9 cellular contexts compared by ENCODE assay signal in the genomic region with DNA sequence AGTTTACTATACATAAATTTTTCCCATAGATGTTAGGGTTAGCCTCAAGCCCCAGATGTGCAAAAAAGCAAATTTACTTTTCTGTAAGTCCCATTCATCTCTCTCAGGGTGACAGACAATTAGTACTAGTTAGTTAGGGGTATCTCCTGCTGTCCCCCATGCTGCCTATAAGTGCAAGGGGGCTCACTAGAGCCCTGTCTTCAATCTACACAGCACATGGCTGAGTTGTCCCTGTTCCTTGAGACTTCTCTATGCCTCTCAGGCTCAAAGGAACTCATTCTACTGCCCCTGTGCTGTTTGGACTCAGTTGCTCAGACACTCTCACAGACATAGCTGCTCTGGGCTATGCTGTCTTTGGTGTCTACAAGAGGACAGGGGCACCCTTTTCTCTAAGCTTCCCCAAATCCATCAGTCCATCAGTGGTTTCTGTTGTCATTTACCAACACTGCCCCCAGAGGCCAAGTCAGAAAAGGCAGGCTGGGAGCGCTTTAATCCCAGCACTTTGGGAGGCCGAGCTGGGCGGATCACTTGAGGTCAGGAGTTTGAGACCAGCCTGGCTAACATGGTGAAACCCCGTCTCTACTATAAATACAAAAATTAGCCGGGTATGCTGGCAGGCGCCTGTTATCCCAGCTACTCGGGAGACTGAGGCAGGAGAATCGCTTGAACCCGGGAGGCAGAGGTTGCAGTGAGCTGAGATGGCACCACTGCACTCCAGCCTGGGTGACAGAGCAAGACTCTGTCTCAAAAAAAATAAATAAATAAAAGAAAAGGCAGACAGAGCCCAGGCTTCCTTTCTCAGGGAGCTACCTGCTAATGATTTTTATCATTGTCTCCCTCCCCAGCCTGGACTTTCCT. TPM values are rescaled to one million over a fixed set of nuclear protein-coding genes. Genes with fewer than 3 reads are reported as not detected.
DNase-seq lines count a peak whose midpoint lies in the region; ATAC-seq and TF ChIP-seq lines count a peak whose summit lies in the region.
"Had no signal": no experiment of that assay in that cellular context is flagged by ENCODE, and none has a peak within 500 bp of the region (broad histone marks: within the 10 kb centered on the region; RNA-seq: fewer than 3 reads in every experiment).

No MANE protein-coding gene starts in this region.

- H4K20me1 ChIP-seq in PC-9 (ENCODE audit: insufficient read depth): no peaks in the 10 kb centered on the region

- H2AFZ ChIP-seq in PC-9: no peak overlapping the region

- H3K4me3 Mint-ChIP-seq in HFFc6: no peak overlapping the region

- CTCF ChIA-PET in PC-9 (lab: Charles Lee): interaction anchor here (0.6 to 0.8 kb wide), 2 partner anchors 20 to 126 kb away, joined by 3 read pairs; no protein-coding TSS in a partner anchor

- intact Hi-C loops in PC-9 (cut with micrococcal nuclease; ENCODE audit: unreplicated experiment): no loop called here

- POLR2A ChIA-PET in PC-9 (lab: Charles Lee; ENCODE audit: unreplicated experiment): interaction anchor here (0.6 to 0.8 kb wide), 2 partner anchors 33 to 37 kb away, joined by 4 to 6 read pairs; no protein-coding TSS in a partner anchor

- ATAC-seq in GM18517 (IDR thresholded peaks at IDR 0.05; ENCODE audit: unreplicated experiment): no peak

- H3K9me2 ChIP-seq in PC-9 (ENCODE audit: insufficient read depth): no peaks in the 10 kb centered on the region

- no TSS peak for BruUV-seq in PC-9 (replicated peaks; lab: Mats Ljungman, UMichigan)

- peaks cover 15% of the 10 kb centered on the region for H3K4me1 Mint-ChIP-seq in HFFc6 (ENCODE audit: low read depth)

- H3K27me3 ChIP-seq in PC-9 (ENCODE audit: insufficient read depth, low read depth): no peaks in the 10 kb centered on the region

- H3K36me3 Mint-ChIP-seq in HFFc6 (ENCODE audit: low read depth): no peaks in the 10 kb centered on the region

- TF ChIP-seq CTCF in HFFc6 (IDR thresholded peaks at IDR 0.05): peak; percentile 83
- peak; percentile 69 for TF ChIP-seq CTCF in PC-9 (conservative IDR thresholded peaks at IDR 0.05)

- peak overlapping the region; percentile 24; the same call in 1 of the 2 replicates for H3K4me2 ChIP-seq in PC-9

- DNase-seq in ELF-1 (ENCODE audit: low read depth, low spot score) (peak; percentile 91), HFFc6 (peak; percentile 4), PC-9 (peak in 1 of 2 experiments; percentile 35), hepatic stellate cell (ENCODE audit: low spot score) (peak; percentile 33), dedifferentiated amniotic fluid mesenchymal stem cell (ENCODE audit: extremely low spot score) (no peak)
- DNase-seq in activated effector memory CD4-positive, alpha-beta T cell treated with anti-CD3 and anti-CD28 coated beads, Interleukin-2, amount 50 U/mL, for 16 hours: peak; percentile 76
- DNase-seq in stimulated activated CD4-positive, alpha-beta T cell treated with anti-CD3 and anti-CD28 coated beads, Interleukin-2, amount 100 ng/mL, for 48 hours: peak; percentile 38 to 39

- peaks cover 20% of the 10 kb centered on the region for H3F3A ChIP-seq in PC-9 (ENCODE audit: insufficient read depth, low read depth)

- no peaks in the 10 kb centered on the region for H3K36me3 ChIP-seq in PC-9 (ENCODE audit: low read depth)

- H3K4me1 ChIP-seq in PC-9 (replicated peaks; ENCODE audit: insufficient read depth): peaks cover 15% of the 10 kb centered on the region

- no peak overlapping the region for H3K4me3 ChIP-seq in PC-9
- H3K4me3 ChIP-seq: SK-N-MC had no signal

- no peaks in the 10 kb centered on the region for H3K9me3 ChIP-seq in PC-9 (ENCODE audit: insufficient read depth, low read depth)

- H3K9me3 Mint-ChIP-seq in HFFc6: no peaks in the 10 kb centered on the region

- 0 out of 2 replicates have a peak overlapping the region, but pooled peaks have one; percentile 35 for H3K27ac ChIP-seq in PC-9
- H3K27ac ChIP-seq: SK-N-MC had no signal

- peaks cover 5% of the 10 kb centered on the region for H3K27me3 Mint-ChIP-seq in HFFc6 (ENCODE audit: insufficient read depth)

- H3K27ac Mint-ChIP-seq in HFFc6: no peak overlapping the region

- no peaks in the 10 kb centered on the region for H3K79me2 ChIP-seq in PC-9 (ENCODE audit: low read depth)

RNA-seq across cellular contexts. Expression of a gene that starts 31.4 kb away (rescaled TPM):
- 1 to 10 TPM in 4 of 6 experiments, under 1 TPM in 2; 0.21 to 2.1 (median 1.3) TPM for total RNA-seq in HFFc6 (2021; fragmentation: NEBNext Ultra II Directional; extraction: Animal tissue kit (Norgen Biotek cat#: 25700))
- 11.4 and 16.5 TPM in 2 replicates for total RNA-seq in PC-9 (2021)
